In genomic region chr2:109085912-109086742, GRCh38 we compare ENCODE assay signal across 32 cellular contexts.
"Had no signal": no experiment of that assay in that cellular context is flagged by ENCODE, and none has a peak within 500 bp of the region (broad histone marks: within the 10 kb centered on the region; RNA-seq: fewer than 3 reads in every experiment).

No MANE protein-coding gene starts in this region.

- H3K27ac ChIP-seq: ascending aorta, SJCRH30, SK-N-MC had no signal

- ATAC-seq: activated CD8-positive, alpha-beta T cell treated with anti-CD3 and anti-CD28 coated beads for 36 hours; activated T-cell treated with anti-CD3 and anti-CD28 coated beads, Interleukin-2, amount 50 U/mL, for 72 hours; activated T-helper 17 cell treated with anti-CD3 and anti-CD28 coated beads, Interleukin-2, amount 50 U/mL, for 72 hours; Panc1 had no signal

- H3K27me3 ChIP-seq: ascending aorta, MG63, SJCRH30 had no signal

- H3K4me3 ChIP-seq: ascending aorta, MG63, SJCRH30, SK-N-MC had no signal

- FAIRE-seq: TTC549 had no signal

- H3K9me3 ChIP-seq: ascending aorta, MG63, SJCRH30 had no signal

- H3K36me3 ChIP-seq: ascending aorta, MG63, SJCRH30 had no signal

- H3K4me1 ChIP-seq: ascending aorta, SJCRH30 had no signal

- DNase-seq: activated CD4-positive, alpha-beta T cell treated with anti-CD3 and anti-CD28 coated beads, Interleukin-2, amount 10 ng/mL, durations not matched to agents 24 days and 14 days; activated CD4-positive, alpha-beta T cell treated with anti-CD3 and anti-CD28 coated beads, Interleukin-2, amount 50 U/mL, for 4 hours; activated CD8-positive, alpha-beta T cell treated with anti-CD3 and anti-CD28 coated beads for 36 hours; activated effector memory CD4-positive, alpha-beta T cell treated with anti-CD3 and anti-CD28 coated beads, Interleukin-2, amount 50 U/mL, for 16 hours; activated naive CD4-positive, alpha-beta T cell; activated naive CD4-positive, alpha-beta T cell treated with anti-CD3 and anti-CD28 coated beads, Interleukin-2, amount 50 U/mL, for 16 hours; activated naive CD8-positive, alpha-beta T cell treated with anti-CD3 and anti-CD28 coated beads, Interleukin-2, amount 10 ng/mL, durations not matched to agents 7 days and 5 days; activated T-cell treated with anti-CD3 and anti-CD28 coated beads, Interleukin-2, amount 50 U/mL, for 1 hour; activated T-cell treated with anti-CD3 and anti-CD28 coated beads, Interleukin-2, amount 50 U/mL, for 72 hours; amygdala; caudate nucleus; cerebellar nuclear complex; Kasumi-1; KG1; MG63; NCI-H1048; NCI-H1105 treated with DMSO at 0.1 percent for 48 hours; NCI-H1436; NCI-H1694; NCI-H1930; NCI-H2081 treated with DMSO at 0.1 percent for 48 hours; NCI-H226; NCI-H446 treated with DMSO at 0.1 percent for 48 hours; NCI-H524; NCI-H69; SHP77; SJCRH30 had no signal
